24 cellular contexts compared by ENCODE assay signal in the genomic region with DNA sequence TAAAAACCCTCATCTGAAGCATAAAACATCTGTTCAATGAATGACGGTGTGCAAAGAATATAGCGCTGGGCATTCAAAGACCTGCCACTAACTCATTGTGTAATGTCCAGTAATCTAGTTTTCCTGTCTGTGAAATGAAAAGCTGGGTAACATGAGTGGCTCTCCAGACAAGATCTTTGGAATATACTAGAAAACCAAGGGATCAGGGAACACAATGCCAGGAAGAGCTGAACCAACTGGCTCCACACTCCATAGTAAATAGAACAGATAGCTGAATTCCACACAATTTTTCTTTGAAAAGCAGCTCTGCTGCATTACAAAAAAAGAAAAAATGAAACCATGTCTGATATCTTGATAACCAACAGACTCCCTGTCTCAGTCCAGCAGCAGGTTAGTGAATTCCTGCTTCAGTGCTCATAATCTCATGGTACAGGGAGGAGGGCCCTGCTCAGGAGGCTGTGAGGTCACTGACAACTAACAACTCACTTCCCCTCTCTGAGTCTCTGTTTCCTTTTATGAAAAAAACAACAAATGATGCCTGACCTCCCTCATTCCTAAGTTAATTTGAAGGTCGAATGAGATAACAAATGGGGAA.
DNase-seq lines count a peak whose midpoint lies in the region; ATAC-seq, FAIRE-seq and TF ChIP-seq lines count a peak whose summit lies in the region.
"Had no signal": no experiment of that assay in that cellular context is flagged by ENCODE, and none has a peak within 500 bp of the region (broad histone marks: within the 10 kb centered on the region; RNA-seq: fewer than 3 reads in every experiment).

No MANE protein-coding gene starts in this region.

- no peak for TF ChIP-seq CTCF in astrocyte (IDR thresholded peaks at IDR 0.05; ENCODE audit: insufficient read depth, low read depth, low read length)

- no peaks in the 10 kb centered on the region for H3K27me3 Mint-ChIP-seq in astrocyte (ENCODE audit: low read depth, unreplicated experiment)
- no peaks in the 10 kb centered on the region for H3K27me3 Mint-ChIP-seq in activated T-cell treated with anti-CD3 and anti-CD28 coated beads, Interleukin-2, amount 50 U/mL, for 24 hours
- H3K27me3 Mint-ChIP-seq: naive B cell had no signal

- H3K4me2 ChIP-seq in astrocyte (ENCODE audit: low read length), result peak overlapping the region; percentile 45
- H3K4me2 ChIP-seq: BLaER1, KMS-11 had no signal

- H3K4me1 Mint-ChIP-seq in astrocyte (ENCODE audit: low read depth, unreplicated experiment), result peaks cover 24% of the 10 kb centered on the region
- no peaks in the 10 kb centered on the region for H3K4me1 Mint-ChIP-seq in activated T-cell treated with anti-CD3 and anti-CD28 coated beads, Interleukin-2, amount 50 U/mL, for 24 hours (ENCODE audit: low read depth)
- H3K4me1 Mint-ChIP-seq: naive B cell had no signal

- peak overlapping the region; percentile 64 for H3K27ac ChIP-seq in astrocyte (ENCODE audit: low read depth, low read length)
- H3K27ac ChIP-seq: BLaER1, colonic mucosa, gastroesophageal sphincter, KMS-11, skin epidermis, vagina had no signal

- no peak for DNase-seq in GM12891 (ENCODE audit: insufficient read length, low spot score)
- peak; percentile 80 for DNase-seq in astrocyte (ENCODE audit: low read depth)
- peak; percentile 37 for DNase-seq in hepatic stellate cell (ENCODE audit: low spot score)
- peak; percentile 85 for DNase-seq in pulmonary artery endothelial cell (ENCODE audit: low read depth, low spot score)
- DNase-seq in glomerular visceral epithelial cell (ENCODE audit: extremely low spot score), result no peak
- no peak for DNase-seq in activated T-cell treated with anti-CD3 and anti-CD28 coated beads, Interleukin-2, amount 50 U/mL, for 24 hours
- DNase-seq: amygdala; colonic mucosa; GDM1; naive B cell; NCI-H1048; NCI-H2081 treated with DMSO at 0.1 percent for 48 hours; posterior cingulate gyrus; stimulated activated CD4-positive, alpha-beta T cell treated with anti-CD3 and anti-CD28 coated beads, Interleukin-4, amount 100 ng/mL, for 4 hours; substantia nigra; T-helper 9 cell had no signal

- H3K4me1 ChIP-seq in astrocyte (ENCODE audit: insufficient read depth, low read length), result peaks cover 13% of the 10 kb centered on the region
- H3K4me1 ChIP-seq: BLaER1, colonic mucosa, gastroesophageal sphincter had no signal

- no peaks in the 10 kb centered on the region for H3K9me3 ChIP-seq in astrocyte (ENCODE audit: insufficient read depth, low read depth, low read length)
- H3K9me3 ChIP-seq: BLaER1, colonic mucosa, gastroesophageal sphincter, vagina had no signal

- H2AFZ ChIP-seq in astrocyte (ENCODE audit: low read depth, low read length), result no peak overlapping the region

- H3K27ac Mint-ChIP-seq in astrocyte (ENCODE audit: unreplicated experiment), result peak overlapping the region; percentile 89
- H3K27ac Mint-ChIP-seq in activated T-cell treated with anti-CD3 and anti-CD28 coated beads, Interleukin-2, amount 50 U/mL, for 24 hours, result no peak overlapping the region
- H3K27ac Mint-ChIP-seq: naive B cell had no signal

- peak overlapping the region; percentile 14 for H3K9ac ChIP-seq in astrocyte (ENCODE audit: low read length)
- H3K9ac ChIP-seq: BLaER1, KMS-11 had no signal

- no peak for ATAC-seq in GM21825 (IDR thresholded peaks at IDR 0.05; ENCODE audit: unreplicated experiment)
- ATAC-seq: gastroesophageal sphincter had no signal

- H3K36me3 Mint-ChIP-seq in astrocyte (ENCODE audit: low read depth, unreplicated experiment), result peaks cover 31% of the 10 kb centered on the region
- no peaks in the 10 kb centered on the region for H3K36me3 Mint-ChIP-seq in activated T-cell treated with anti-CD3 and anti-CD28 coated beads, Interleukin-2, amount 50 U/mL, for 24 hours (ENCODE audit: low read depth)
- H3K36me3 Mint-ChIP-seq: naive B cell had no signal

- H4K20me1 ChIP-seq in astrocyte (ENCODE audit: insufficient read depth, low read length), result peaks cover 97% of the 10 kb centered on the region
- H4K20me1 ChIP-seq: BLaER1 had no signal

- H3K27me3 ChIP-seq in astrocyte (ENCODE audit: insufficient read depth, low read length), result no peaks in the 10 kb centered on the region
- H3K27me3 ChIP-seq: BLaER1, colonic mucosa, gastroesophageal sphincter, vagina had no signal

- TF ChIP-seq POLR2A in GM12891 (IDR thresholded peaks at IDR 0.05; ENCODE audit: low read depth, low read length), result no peak

- peaks cover 100% of the 10 kb centered on the region for H3K79me2 ChIP-seq in astrocyte (ENCODE audit: insufficient read depth, low read length)

- no peak overlapping the region for H3K4me3 Mint-ChIP-seq in astrocyte (ENCODE audit: unreplicated experiment)
- no peak overlapping the region for H3K4me3 Mint-ChIP-seq in activated T-cell treated with anti-CD3 and anti-CD28 coated beads, Interleukin-2, amount 50 U/mL, for 24 hours
- H3K4me3 Mint-ChIP-seq: naive B cell had no signal

- H3K4me3 ChIP-seq in astrocyte (ENCODE audit: insufficient read depth, low read depth, low read length), result no peak overlapping the region
- H3K4me3 ChIP-seq: BLaER1, colonic mucosa, gastroesophageal sphincter, skin epidermis, vagina had no signal

- H3K9me3 Mint-ChIP-seq in astrocyte (ENCODE audit: unreplicated experiment), result no peaks in the 10 kb centered on the region
- H3K9me3 Mint-ChIP-seq in activated T-cell treated with anti-CD3 and anti-CD28 coated beads, Interleukin-2, amount 50 U/mL, for 24 hours, result peaks cover 4% of the 10 kb centered on the region

- FAIRE-seq in GM12891 (lab: Jason Lieb, UNC) (no peak), astrocyte (lab: Jason Lieb, UNC) (peak; percentile 86)
- FAIRE-seq: D721Med, GM12892 had no signal

- peaks cover 8% of the 10 kb centered on the region for H3K36me3 ChIP-seq in astrocyte (ENCODE audit: insufficient read depth, low read length)
- H3K36me3 ChIP-seq: BLaER1, colonic mucosa, gastroesophageal sphincter, vagina had no signal

TF ChIP-seq in GM12891, 5 proteins besides CTCF, POLR2A, EP300 and RAD21:
- TF ChIP-seq SPI1 (IDR thresholded peaks at IDR 0.05; ENCODE audit: low read depth, low read length) (peak; percentile 22; the same call in 1 of the 2 replicates), POU2F2 (IDR thresholded peaks at IDR 0.05; ENCODE audit: low read depth, low read length) (no peak)

Comparison
In these comparisons a context has a peak if more than half of its experiments do, and no peak if none do; other contexts are left out.
1. DNase-seq: peak in astrocyte (single experiment), hepatic stellate cell (single experiment) and pulmonary artery endothelial cell (single experiment); none in GM12891 (single experiment), glomerular visceral epithelial cell (single experiment) and activated T-cell treated with anti-CD3 and anti-CD28 coated beads, Interleukin-2, amount 50 U/mL, for 24 hours (single experiment).